Comparison of ENCODE assay signal across 1 cellular context in the genomic region with DNA sequence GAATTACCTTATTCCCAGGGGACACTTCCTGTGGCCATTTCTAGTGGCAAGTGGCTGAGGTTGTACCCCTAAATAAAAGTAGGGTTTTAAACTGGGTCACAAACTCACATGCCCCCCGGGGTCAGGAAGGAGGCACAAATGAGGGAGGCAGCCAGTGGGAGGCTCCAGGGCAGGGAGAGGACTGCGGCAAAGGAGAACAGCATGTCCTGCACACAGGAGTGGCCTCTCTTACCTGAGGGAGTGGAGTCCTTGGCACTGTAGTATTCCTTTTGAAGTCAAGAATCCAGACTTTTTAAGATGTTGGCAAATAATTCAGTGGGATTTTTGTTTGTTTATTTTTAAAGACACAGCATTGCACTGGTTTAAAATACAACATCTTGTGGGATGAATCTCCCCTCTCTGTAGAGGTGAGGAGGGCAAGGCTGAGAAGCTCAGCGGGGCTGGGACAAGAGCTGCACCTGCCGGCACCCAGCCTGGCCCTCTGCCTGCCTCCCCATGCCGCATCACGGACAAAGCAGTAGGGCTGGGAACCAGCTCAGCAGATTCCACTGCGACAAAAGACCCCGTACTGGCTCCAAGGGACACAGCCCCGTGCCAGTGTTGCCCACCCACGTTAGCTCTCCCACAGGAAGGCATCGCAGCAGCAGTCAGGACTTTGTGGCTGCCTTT.
TF ChIP-seq lines count a peak whose summit lies in the region.

No MANE protein-coding gene starts in this region.

TF ChIP-seq in H1, 55 proteins besides CTCF, POLR2A, EP300 and RAD21:
- TF ChIP-seq, protein P1, sequence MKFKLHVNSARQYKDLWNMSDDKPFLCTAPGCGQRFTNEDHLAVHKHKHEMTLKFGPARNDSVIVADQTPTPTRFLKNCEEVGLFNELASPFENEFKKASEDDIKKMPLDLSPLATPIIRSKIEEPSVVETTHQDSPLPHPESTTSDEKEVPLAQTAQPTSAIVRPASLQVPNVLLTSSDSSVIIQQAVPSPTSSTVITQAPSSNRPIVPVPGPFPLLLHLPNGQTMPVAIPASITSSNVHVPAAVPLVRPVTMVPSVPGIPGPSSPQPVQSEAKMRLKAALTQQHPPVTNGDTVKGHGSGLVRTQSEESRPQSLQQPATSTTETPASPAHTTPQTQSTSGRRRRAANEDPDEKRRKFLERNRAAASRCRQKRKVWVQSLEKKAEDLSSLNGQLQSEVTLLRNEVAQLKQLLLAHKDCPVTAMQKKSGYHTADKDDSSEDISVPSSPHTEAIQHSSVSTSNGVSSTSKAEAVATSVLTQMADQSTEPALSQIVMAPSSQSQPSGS (IDR thresholded peaks at IDR 0.05; ENCODE audit: low read length) = no peak
- no peak for TF ChIP-seq SP2 (IDR thresholded peaks at IDR 0.05; ENCODE audit: low read length)
- TF ChIP-seq SAP30 (IDR thresholded peaks at IDR 0.05; ENCODE audit: insufficient read depth, insufficient replicate concordance, low read length) = no peak
- no peak for TF ChIP-seq HDAC2 (IDR thresholded peaks at IDR 0.05; ENCODE audit: borderline replicate concordance in 1 of 2, low read depth in 2 of 2, low read length in 2 of 2)
- no peak for TF ChIP-seq GTF2F1 (IDR thresholded peaks at IDR 0.05; ENCODE audit: borderline replicate concordance, low read depth, low read length)
- no peak for TF ChIP-seq BCL11A (IDR thresholded peaks at IDR 0.05; ENCODE audit: low read depth in 2 of 2, low read length in 2 of 2)
- TF ChIP-seq POLR2AphosphoS5 (IDR thresholded peaks at IDR 0.05; ENCODE audit: low read depth, low read length) = no peak
- TF ChIP-seq CHD2 (IDR thresholded peaks at IDR 0.05; ENCODE audit: low read length) = no peak
- no peak for TF ChIP-seq CBX8 (IDR thresholded peaks at IDR 0.05; ENCODE audit: borderline replicate concordance, low read depth, low read length)
- TF ChIP-seq BACH1 (IDR thresholded peaks at IDR 0.05; ENCODE audit: low read length) = no peak
- TF ChIP-seq SUZ12 (IDR thresholded peaks at IDR 0.05; ENCODE audit: low read length) = no peak
- TF ChIP-seq, protein P2, sequence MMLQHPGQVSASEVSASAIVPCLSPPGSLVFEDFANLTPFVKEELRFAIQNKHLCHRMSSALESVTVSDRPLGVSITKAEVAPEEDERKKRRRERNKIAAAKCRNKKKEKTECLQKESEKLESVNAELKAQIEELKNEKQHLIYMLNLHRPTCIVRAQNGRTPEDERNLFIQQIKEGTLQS (IDR thresholded peaks at IDR 0.05; ENCODE audit: insufficient read depth, low read depth, low read length) = no peak
- TF ChIP-seq RXRA (IDR thresholded peaks at IDR 0.05; ENCODE audit: insufficient read depth, low read depth, low read length) = no peak
- TF ChIP-seq YY1 (IDR thresholded peaks at IDR 0.05; ENCODE audit: low read depth, low read length) = no peak
- no peak for TF ChIP-seq CHD1 (IDR thresholded peaks at IDR 0.05; ENCODE audit: low read depth, low read length)
